In the genomic region with DNA sequence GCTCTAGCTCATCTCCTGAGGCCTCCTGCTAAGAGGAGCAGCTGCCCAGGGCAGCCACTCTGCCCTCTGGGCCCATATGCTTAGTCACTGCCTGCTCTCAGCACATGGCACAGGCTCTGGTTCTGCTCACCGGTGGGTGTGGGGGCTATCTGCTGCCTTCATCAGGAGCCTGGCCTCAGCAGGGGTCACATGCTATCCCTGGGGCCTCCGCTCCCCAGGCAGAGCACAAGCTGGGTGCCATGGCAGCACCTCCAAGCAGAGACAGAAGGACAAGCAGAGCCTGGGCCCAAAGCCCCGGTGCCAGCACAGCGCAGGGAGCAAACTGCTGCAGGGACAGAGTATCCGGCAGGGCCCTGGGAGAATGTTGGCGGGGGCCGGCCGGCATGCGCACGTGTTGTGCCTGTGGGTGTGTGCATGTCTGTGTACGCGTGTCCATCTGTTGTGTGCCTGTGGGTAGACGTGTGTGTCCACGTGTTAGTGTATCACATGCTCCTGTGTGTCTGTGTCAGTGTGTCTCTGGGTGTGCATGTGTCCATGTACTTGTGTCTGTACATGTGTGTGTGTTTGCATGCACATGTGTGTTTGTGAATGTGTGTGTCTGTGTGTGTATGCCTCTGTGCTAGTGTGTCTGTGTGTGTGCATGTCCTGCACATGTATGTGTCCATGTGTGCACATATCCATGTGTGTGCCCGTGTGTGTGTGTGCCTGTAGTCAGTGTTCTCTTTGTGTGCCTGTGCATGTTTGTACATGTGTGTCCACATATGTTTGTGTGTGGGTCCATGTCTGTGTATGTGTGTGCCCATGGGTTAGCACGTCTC, we compare ENCODE assay signal across 13 cellular contexts.
DNase-seq lines count a peak whose midpoint lies in the region; ATAC-seq and TF ChIP-seq lines count a peak whose summit lies in the region.
"Had no signal": no experiment of that assay in that cellular context is flagged by ENCODE, and none has a peak within 500 bp of the region (broad histone marks: within the 10 kb centered on the region; RNA-seq: fewer than 3 reads in every experiment).

No MANE protein-coding gene starts in this region.

- H3K36me3 ChIP-seq in upper lobe of left lung = no peaks in the 10 kb centered on the region
- no peaks in the 10 kb centered on the region for H3K36me3 ChIP-seq in hepatocyte (replicated peaks; ENCODE audit: insufficient read depth, low read depth)

- H3K27ac ChIP-seq in upper lobe of left lung (no peak overlapping the region), hepatocyte (no peak overlapping the region)

- no peaks in the 10 kb centered on the region for H3K9me2 ChIP-seq in hepatocyte (replicated peaks; ENCODE audit: insufficient read depth)

- H3K4me1 ChIP-seq in upper lobe of left lung (no peaks in the 10 kb centered on the region), hepatocyte (ENCODE audit: insufficient read depth) (no peaks in the 10 kb centered on the region)

- no peak for ATAC-seq in Right ventricle myocardium superior (ENCODE audit: poor library complexity)
- no peak for ATAC-seq in left ventricle myocardium superior
- no peak for ATAC-seq in left cardiac atrium
- no peak for ATAC-seq in upper lobe of left lung (ENCODE audit: low FRiP score in 2 of 2)
- ATAC-seq: left colon had no signal

- TF ChIP-seq EP300 in upper lobe of left lung (IDR thresholded peaks at IDR 0.05) = no peak

- intact Hi-C loops in Right ventricle myocardium superior (cut with DNase I) (no loop called here), left ventricle myocardium superior (cut with micrococcal nuclease) (no loop called here), left cardiac atrium (cut with DNase I) (no loop called here)

- no peaks in the 10 kb centered on the region for H3K27me3 ChIP-seq in upper lobe of left lung
- no peaks in the 10 kb centered on the region for H3K27me3 ChIP-seq in hepatocyte

- TF ChIP-seq CTCF in upper lobe of left lung (IDR thresholded peaks at IDR 0.05) (no peak), hepatocyte (IDR thresholded peaks at IDR 0.05; ENCODE audit: poor library complexity) (no peak)

- no peaks in the 10 kb centered on the region for H3K9me3 ChIP-seq in upper lobe of left lung
- H3K9me3 ChIP-seq in hepatocyte (ENCODE audit: low read depth) = no peaks in the 10 kb centered on the region

- H2AFZ ChIP-seq in hepatocyte = no peak overlapping the region

- no peak overlapping the region for H3K4me2 ChIP-seq in hepatocyte

- H4K20me1 ChIP-seq in hepatocyte (ENCODE audit: insufficient read depth, poor library complexity, severe bottlenecking) = no peaks in the 10 kb centered on the region

- DNase-seq in Right ventricle myocardium superior (peak; percentile 30), left ventricle myocardium superior (no peak), NCI-H2171 (lab: John Stamatoyannopoulos, UW) (peak; percentile 82), left cardiac atrium (peak; percentile 13), upper lobe of left lung (peak; percentile 15 to 78), SKM-1 (lab: John Stamatoyannopoulos, UW; ENCODE audit: unreplicated experiment) (no peak), hypothalamus (lab: John Stamatoyannopoulos, UW) (no peak), hepatocyte (ENCODE audit: low spot score) (no peak)
- DNase-seq: activated CD4-positive, alpha-beta T cell treated with anti-CD3 and anti-CD28 coated beads for 48 hours; left colon; NCI-H187; nucleus accumbens; T-helper 1 cell had no signal

- 88 to 93% methylated on average over 12 to 16 of the region's 16 CpGs for WGBS in upper lobe of left lung, 2 donors
- 80% methylated on average over 15 of the region's 16 CpGs for WGBS in hepatocyte (ENCODE audit: low lambda C conversion rate, missing lambda C conversion rate)

- no peak for TF ChIP-seq POLR2A in upper lobe of left lung (IDR thresholded peaks at IDR 0.05)

- no peaks in the 10 kb centered on the region for H3K79me2 ChIP-seq in hepatocyte

- H3K4me3 ChIP-seq in upper lobe of left lung (no peak overlapping the region), hepatocyte (no peak overlapping the region)

Comparison
In these comparisons a context has a peak if more than half of its experiments do, and no peak if none do; other contexts are left out.
1. DNase-seq: peak in Right ventricle myocardium superior (single experiment), NCI-H2171 (single experiment), left cardiac atrium (single experiment) and upper lobe of left lung (2 of 2); none in left ventricle myocardium superior (single experiment), SKM-1 (single experiment), hypothalamus (0 of 51) and hepatocyte (single experiment).